ENCODE assay signal across 8 cellular contexts in the genomic region with DNA sequence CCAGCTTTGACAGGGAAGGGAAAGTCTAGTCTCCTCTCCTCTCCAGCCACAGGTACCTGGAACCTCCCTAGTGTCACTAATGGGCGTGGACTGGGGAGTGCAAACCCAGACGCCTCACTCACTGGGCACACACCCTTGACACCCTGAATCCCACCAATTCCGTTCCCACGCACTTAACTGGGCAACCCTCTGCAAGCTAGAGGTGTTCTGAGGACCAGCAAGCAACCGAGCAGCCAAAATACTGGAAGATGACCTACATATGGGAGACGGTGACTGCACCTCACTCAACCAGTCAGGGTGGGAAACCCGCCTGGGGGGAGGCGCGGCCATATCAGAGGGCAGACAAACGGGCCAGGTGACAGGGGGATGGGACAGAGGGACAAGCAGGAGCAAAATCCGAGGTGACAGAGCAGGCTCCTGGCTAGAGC. TPM values are rescaled to one million over a fixed set of nuclear protein-coding genes. Genes with fewer than 3 reads are reported as not detected.
DNase-seq lines count a peak whose midpoint lies in the region; ATAC-seq and TF ChIP-seq lines count a peak whose summit lies in the region.

No MANE protein-coding gene starts in this region.

- ATAC-seq in body of pancreas: peak; percentile 1
- no peak for ATAC-seq in memory B cell (ENCODE audit: low read depth)

- H3K27ac Mint-ChIP-seq in memory B cell: peak overlapping the region; percentile 90

- 0 to 3% methylated on average over 6 to 11 of the region's 11 CpGs for WGBS in body of pancreas, 2 donors
- WGBS in urinary bladder: 3% methylated on average over 11 of the region's 11 CpGs

- no peaks in the 10 kb centered on the region for H3K9me3 ChIP-seq in body of pancreas

- H4K20me1 ChIP-seq in KMS-11 (ENCODE audit: insufficient read depth): no peaks in the 10 kb centered on the region

- no peaks in the 10 kb centered on the region for H3K36me3 ChIP-seq in KMS-11 (ENCODE audit: insufficient read depth)
- H3K36me3 ChIP-seq in body of pancreas (replicated peaks in 1 of 2; ENCODE audit: insufficient read depth in 1 of 2, low read depth in 2 of 2): no peaks in the 10 kb centered on the region
- no peaks in the 10 kb centered on the region for H3K36me3 ChIP-seq in urinary bladder (ENCODE audit: insufficient read depth)

- H3K79me2 ChIP-seq in KMS-11 (ENCODE audit: insufficient read depth, low read depth): peaks cover 20% of the 10 kb centered on the region; the same call in 1 of the 2 replicates

- H3K4me1 Mint-ChIP-seq in memory B cell: peaks cover 26% of the 10 kb centered on the region

- peak overlapping the region; percentile 99 for H3K4me3 Mint-ChIP-seq in memory B cell

- H3K4me2 ChIP-seq in KMS-11: peak overlapping the region; percentile 85

- H3K9me3 Mint-ChIP-seq in memory B cell: no peaks in the 10 kb centered on the region

- peak overlapping the region; percentile 24; the same call in 1 of the 2 replicates for H3K9ac ChIP-seq in KMS-11

- H3K27me3 Mint-ChIP-seq in memory B cell: no peaks in the 10 kb centered on the region

- H3K27ac ChIP-seq in 22Rv1 (peak overlapping the region; percentile 61), KMS-11 (no peak overlapping the region), body of pancreas (peak overlapping the region in 3 of 4 donors; percentile 63 to 81 (median 78)), urinary bladder (ENCODE audit: low read depth) (no peak overlapping the region)

- no peak for TF ChIP-seq CTCF in 22Rv1 (IDR thresholded peaks at IDR 0.05)
- no peak for TF ChIP-seq CTCF in KMS-11 (conservative IDR thresholded peaks at IDR 0.05; ENCODE audit: low read depth, low read length)
- TF ChIP-seq CTCF in body of pancreas (IDR thresholded peaks at IDR 0.05): no peak
- TF ChIP-seq CTCF in GM13976 (IDR thresholded peaks at IDR 0.05; ENCODE audit: borderline replicate concordance, control extremely low read depth, extremely low read depth, insufficient read depth, missing control alignments): no peak

- in situ Hi-C loops in GM13976 (cut with MboI; ENCODE audit: low sequenced_read_pairs, unreplicated experiment): no loop called here

- no peak for DNase-seq in body of pancreas
- DNase-seq in memory B cell (ENCODE audit: low spot score in 2 of 2): no peak
- no peak for DNase-seq in stimulated activated CD4-positive, alpha-beta T cell treated with anti-CD3 and anti-CD28 coated beads, Interleukin-15, amount 100 ng/mL, for 24 hours
- no peak for DNase-seq in NCI-H2107 treated with DMSO at 0.1 percent for 48 hours (lab: John Stamatoyannopoulos, UW; ENCODE audit: unreplicated experiment)
- no peak for DNase-seq in GM13976 (ENCODE audit: low spot score)

- no peaks in the 10 kb centered on the region for H3K36me3 Mint-ChIP-seq in memory B cell

- no peak for TF ChIP-seq POLR2A in body of pancreas (IDR thresholded peaks at IDR 0.05)

- no peak overlapping the region for H2AFZ ChIP-seq in KMS-11 (ENCODE audit: low read depth)

- H3K4me1 ChIP-seq in KMS-11 (ENCODE audit: low read depth, poor library complexity, severe bottlenecking): peaks cover 19% of the 10 kb centered on the region
- H3K4me1 ChIP-seq in body of pancreas: peaks cover 41% of the 10 kb centered on the region
- H3K4me1 ChIP-seq in urinary bladder (ENCODE audit: insufficient read depth): peaks cover 2% of the 10 kb centered on the region

- H3K4me3 ChIP-seq in KMS-11 (IDR thresholded peaks at IDR 0.05; ENCODE audit: insufficient read depth, low read depth, low read length) (no peak overlapping the region), body of pancreas (peak overlapping the region; percentile 61 to 82), urinary bladder (ENCODE audit: low read depth, low read length) (peak overlapping the region; percentile 96)

- H3K27me3 ChIP-seq in KMS-11 (ENCODE audit: insufficient read depth, low read depth) (no peaks in the 10 kb centered on the region), body of pancreas (no peaks in the 10 kb centered on the region)

- intact Hi-C loops in body of pancreas (cut with DNase I): no loop called here

RNA-seq across cellular contexts. Expression of gene ABHD17A, which starts 1.0 kb away (rescaled TPM):
- total RNA-seq in body of pancreas (100 to 1,000 TPM in 1 of 2 donors, 10 to 100 TPM in 1; 56.8 to 100 TPM), urinary bladder (41.9 TPM)
- polyA plus RNA-seq in urinary bladder: 99.7 TPM

RNA-seq across cellular contexts. Expression of gene ADAT3, which starts 20.9 kb away (rescaled TPM):
- total RNA-seq in body of pancreas (10 to 100 TPM; 10.5 to 13.7 TPM), urinary bladder (1.4 TPM)
- 4.3 TPM for polyA plus RNA-seq in urinary bladder

RNA-seq across cellular contexts. Expression of gene SCAMP4, which starts 20.9 kb away (rescaled TPM):
- total RNA-seq in body of pancreas (10 to 100 TPM; 37.6 to 67.2 TPM), urinary bladder (16.2 TPM)
- 45.2 TPM for polyA plus RNA-seq in urinary bladder

RNA-seq across cellular contexts. Expression of gene KLF16, which starts 20.9 kb away (rescaled TPM):
- total RNA-seq in body of pancreas (1 to 10 TPM; 2.3 to 3.6 TPM), urinary bladder (3.6 TPM)
- polyA plus RNA-seq in urinary bladder: 17.6 TPM

RNA-seq across cellular contexts. Expression of gene REXO1, which starts 36.0 kb away (rescaled TPM):
- 10 to 100 TPM; 16.6 to 19.8 TPM for total RNA-seq in body of pancreas
- total RNA-seq in urinary bladder: 7.9 TPM
- 20.5 TPM for polyA plus RNA-seq in urinary bladder

Comparison
In these comparisons a context has a peak if more than half of its experiments do, and no peak if none do; other contexts are left out.
1. H3K27ac ChIP-seq: peak in 22Rv1 (single experiment) and body of pancreas (3 of 4); none in KMS-11 (single experiment) and urinary bladder (single experiment).